In the genomic region with DNA sequence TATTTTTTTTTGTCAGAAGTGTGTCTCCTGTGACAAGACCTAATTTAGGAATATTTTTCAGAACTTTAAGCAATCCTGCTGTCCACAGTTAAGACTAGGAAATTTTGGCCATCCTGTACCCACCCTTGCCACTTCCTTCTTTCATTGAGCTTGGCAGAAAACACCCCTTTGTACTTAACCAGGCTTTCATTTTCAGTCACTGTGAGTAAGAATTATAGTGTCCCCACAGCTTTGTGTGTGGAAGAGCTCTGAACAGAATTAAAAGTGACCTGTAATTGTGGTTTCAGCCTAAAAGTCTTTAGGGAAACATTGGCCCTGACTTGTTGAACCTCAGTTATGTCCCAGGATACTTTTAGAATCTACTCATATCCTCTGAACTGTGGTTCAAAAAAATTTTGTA, we compare ENCODE assay signal across 12 cellular contexts.
DNase-seq lines count a peak whose midpoint lies in the region; ATAC-seq and TF ChIP-seq lines count a peak whose summit lies in the region.
"Had no signal": no experiment of that assay in that cellular context is flagged by ENCODE, and none has a peak within 500 bp of the region (broad histone marks: within the 10 kb centered on the region; RNA-seq: fewer than 3 reads in every experiment).

No MANE protein-coding gene starts in this region.

- no peak for TF ChIP-seq CTCF in sigmoid colon (IDR thresholded peaks at IDR 0.05)

- H3K9me3 ChIP-seq in sigmoid colon = no peaks in the 10 kb centered on the region
- H3K9me3 ChIP-seq: Peyer's patch had no signal

- intact Hi-C loops in sigmoid colon (cut with DNase I) = no loop called here

- no peaks in the 10 kb centered on the region for H3K27me3 ChIP-seq in sigmoid colon
- H3K27me3 ChIP-seq: cardiac muscle cell, Peyer's patch had no signal

- H3K4me1 ChIP-seq in sigmoid colon = no peaks in the 10 kb centered on the region
- H3K4me1 ChIP-seq: Peyer's patch had no signal

- no peaks in the 10 kb centered on the region for H3K36me3 ChIP-seq in sigmoid colon
- H3K36me3 ChIP-seq: cardiac muscle cell, Peyer's patch had no signal

- DNase-seq in skeletal muscle cell (ENCODE audit: low read depth) = peak; percentile 0
- no peak for DNase-seq in sigmoid colon
- DNase-seq in activated CD4-positive, CD25-positive, alpha-beta regulatory T cell treated with anti-CD3 and anti-CD28 coated beads, Interleukin-2, amount 50 U/mL, for 72 hours = no peak
- DNase-seq in erythroblast (lab: John Stamatoyannopoulos, UW) = no peak
- DNase-seq: activated CD4-positive, alpha-beta memory T cell treated with anti-CD3 and anti-CD28 coated beads, Interleukin-2, amount 10 ng/mL, durations not matched to agents 7 days and 5 days; GDM1; KBM-7; Peyer's patch had no signal

- H3K4me3 ChIP-seq in skeletal muscle cell (ENCODE audit: low read depth, low read length) (no peak overlapping the region), sigmoid colon (no peak overlapping the region)
- H3K4me3 ChIP-seq: cardiac muscle cell, Peyer's patch had no signal

- H3K27ac ChIP-seq in sigmoid colon = no peak overlapping the region
- H3K27ac ChIP-seq: cardiac muscle cell, Peyer's patch had no signal

- ATAC-seq in GM18909 (IDR thresholded peaks at IDR 0.05; ENCODE audit: poor library complexity, unreplicated experiment) (peak; percentile 83), GM21825 (IDR thresholded peaks at IDR 0.05; ENCODE audit: unreplicated experiment) (peak; percentile 80), HG03457 (IDR thresholded peaks at IDR 0.05; ENCODE audit: unreplicated experiment) (peak; percentile 69)

- no peak for TF ChIP-seq EP300 in sigmoid colon (IDR thresholded peaks at IDR 0.05)

- TF ChIP-seq POLR2A in sigmoid colon (IDR thresholded peaks at IDR 0.05) = no peak
- no peak for TF ChIP-seq POLR2A in erythroblast (IDR thresholded peaks at IDR 0.05; ENCODE audit: low read length)
